In the genomic region with DNA sequence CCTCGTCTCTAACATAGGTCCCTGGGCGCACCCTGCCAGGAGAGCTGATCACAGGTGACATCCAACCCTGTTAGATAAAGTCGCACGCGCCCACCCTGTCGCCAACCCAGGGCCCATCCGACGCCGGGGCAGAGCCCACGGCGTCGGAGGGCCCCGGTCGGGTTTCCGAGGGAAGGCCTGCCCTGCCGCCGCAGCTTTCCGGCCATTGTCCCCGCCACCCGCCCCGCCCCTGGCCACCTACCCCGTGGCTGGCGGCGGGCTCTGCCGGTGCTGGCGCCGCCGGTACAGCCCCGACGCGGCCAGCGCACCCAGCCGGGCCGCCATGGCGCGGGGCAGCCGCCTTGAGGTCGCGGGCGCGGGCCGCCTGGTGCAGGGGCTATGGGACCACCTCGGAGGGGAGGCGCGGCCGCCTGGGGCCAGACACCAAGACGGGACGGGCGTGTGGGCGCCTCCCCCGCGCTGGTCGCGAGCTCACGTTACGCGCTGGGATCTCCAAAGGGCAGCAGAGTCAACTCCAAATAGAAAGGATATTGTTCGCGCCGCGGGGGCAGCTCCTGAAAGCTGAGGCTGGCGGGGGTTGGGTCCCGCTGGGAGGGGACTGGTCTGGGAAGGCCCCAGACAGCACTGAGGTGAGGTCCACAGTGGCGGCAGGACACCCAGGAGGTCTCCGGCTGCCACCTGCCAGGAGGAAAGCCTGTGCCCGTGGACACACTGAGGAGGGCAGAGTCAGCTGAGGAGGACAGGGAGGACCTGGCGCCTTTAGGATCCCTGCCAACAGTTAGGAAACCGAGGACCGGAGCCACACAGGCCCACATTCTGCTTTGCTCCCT, we compare ENCODE assay signal across 12 cellular contexts. TPM values are rescaled to one million over a fixed set of nuclear protein-coding genes. Genes with fewer than 3 reads are reported as not detected.
DNase-seq lines count a peak whose midpoint lies in the region; ATAC-seq, FAIRE-seq and TF ChIP-seq lines count a peak whose summit lies in the region.
"Had no signal": no experiment of that assay in that cellular context is flagged by ENCODE, and none has a peak within 500 bp of the region (broad histone marks: within the 10 kb centered on the region; RNA-seq: fewer than 3 reads in every experiment).

No MANE protein-coding gene starts in this region.

- H3K14ac ChIP-seq in H1 (ENCODE audit: insufficient read length) = no peak overlapping the region

- peak overlapping the region; percentile 25 to 63 (median 45) for H3K4me3 ChIP-seq in H1 (ENCODE audit: extremely low read depth in 1 of 4, insufficient read depth in 2 of 4, low read depth in 3 of 4, low read length in 4 of 4)
- peak overlapping the region; percentile 50 for H3K4me3 ChIP-seq in lung
- H3K4me3 ChIP-seq in subcutaneous abdominal adipose tissue (ENCODE audit: low read depth in 1 of 5, low read length in 5 of 5) = peak overlapping the region in 4 of 5 donors; percentile 42 to 59 (median 48)

- H3K18ac ChIP-seq in H1 (ENCODE audit: extremely low read depth, low read length) = peak overlapping the region; percentile 83; the same call in 1 of the 2 replicates

- H3K27me3 Mint-ChIP-seq in immature natural killer cell (ENCODE audit: low read depth in 3 of 3) = peaks cover 15 to 19% (median 15%) of the 10 kb centered on the region in 3 donors

- H3K23ac ChIP-seq in H1 (ENCODE audit: insufficient read length) = no peak overlapping the region

- peak overlapping the region; percentile 63 for H3K4ac ChIP-seq in H1 (replicated peaks; ENCODE audit: insufficient read length, low read depth, low read length)

- H3K9me3 Mint-ChIP-seq in immature natural killer cell = peaks cover 0 to 2% (median 0%) of the 10 kb centered on the region in 6 donors

- FAIRE-seq in H1 (lab: Jason Lieb, UNC) = no peak
- FAIRE-seq: A204.1 had no signal

- no peak overlapping the region for H3K4me3 Mint-ChIP-seq in immature natural killer cell

- H3K4me2 ChIP-seq in H1 (ENCODE audit: insufficient read depth in 1 of 2, low read depth in 2 of 2, low read length in 2 of 2) = peak overlapping the region; percentile 43 to 71

- H3K27ac ChIP-seq in H1 (ENCODE audit: low read depth, low read length) (no peak overlapping the region), lung (ENCODE audit: low read depth in 1 of 2, low read length in 1 of 2) (peak overlapping the region; percentile 87 to 89), subcutaneous abdominal adipose tissue (ENCODE audit: low read depth, low read length) (peak overlapping the region; percentile 76)

- 22% methylated on average over 34 of the region's 69 CpGs; no CpG with 5 or more reads in 1 of the 2 experiments for WGBS in H1 (ENCODE audit: extremely low coverage in 1 of 2, insufficient coverage in 1 of 2, insufficient read length in 1 of 2, insufficient replicate concordance in 2 of 2, low coverage in 1 of 2, low lambda C conversion rate in 2 of 2, missing lambda C conversion rate in 1 of 2), 2 experiments
- WGBS in lung, 2 donors = 12 to 13% methylated on average over 52 to 69 of the region's 69 CpGs

- no peaks in the 10 kb centered on the region for H3K36me3 Mint-ChIP-seq in immature natural killer cell

- H2BK120ac ChIP-seq in H1 (replicated peaks; ENCODE audit: low read depth, low read length) = no peak overlapping the region

- H3K4me1 Mint-ChIP-seq in immature natural killer cell = no peaks in the 10 kb centered on the region

- H4K20me1 ChIP-seq in H1 (replicated peaks in 1 of 2; ENCODE audit: control insufficient read depth in 1 of 2, insufficient read depth in 2 of 2, low read length in 2 of 2) = no peaks in the 10 kb centered on the region

- H3K27me3 ChIP-seq in H1 (replicated peaks in 1 of 4; ENCODE audit: control insufficient read depth in 3 of 4, extremely low read depth in 1 of 4, insufficient read depth in 3 of 4, low read length in 3 of 4) (peaks cover 9 to 33% (median 25%) of the 10 kb centered on the region in 4 experiments), lung (ENCODE audit: control insufficient read depth, insufficient read depth) (no peaks in the 10 kb centered on the region), subcutaneous abdominal adipose tissue (ENCODE audit: control insufficient read depth in 5 of 5, insufficient read depth in 4 of 5, low read length in 5 of 5) (peaks cover 2 to 10% (median 6%) of the 10 kb centered on the region in 5 donors)

- TF ChIP-seq POLR2A in H1 (IDR thresholded peaks at IDR 0.05; ENCODE audit: control extremely low read depth in 1 of 2, low read depth in 2 of 2, low read length in 2 of 2) = no peak

- H3K79me2 ChIP-seq in H1 (ENCODE audit: control insufficient read depth in 1 of 2, insufficient read depth in 2 of 2, low read length in 2 of 2) = no peaks in the 10 kb centered on the region

- POLR2A ChIA-PET in H1 (lab: Charles Lee; ENCODE audit: partially characterized antibody) = interaction anchor here (1.1 to 3.8 kb wide), 2 partner anchors 11 to 147 kb away, joined by 3 to 21 read pairs; a partner anchor contains a TSS

- H2BK5ac ChIP-seq in H1 (ENCODE audit: low read depth, low read length) = no peak overlapping the region

- ATAC-seq in lung (ENCODE audit: insufficient read depth, low FRiP score) (no peak), GM19035 (IDR thresholded peaks at IDR 0.05; ENCODE audit: unreplicated experiment) (no peak), HG03108 (IDR thresholded peaks at IDR 0.05; ENCODE audit: unreplicated experiment) (no peak)

- no peak for TF ChIP-seq EP300 in H1 (IDR thresholded peaks at IDR 0.05; ENCODE audit: borderline replicate concordance in 1 of 2, low read depth in 2 of 2, low read length in 2 of 2)

- peak overlapping the region in 2 of 4 experiments; percentile 20 to 67; a peak in 3 of 7 replicates for H3K9ac ChIP-seq in H1 (replicated peaks in 1 of 4; ENCODE audit: extremely low read depth in 1 of 4, low read depth in 3 of 4, low read length in 3 of 4)
- peak overlapping the region in 2 of 5 donors; percentile 41 to 68 for H3K9ac ChIP-seq in subcutaneous abdominal adipose tissue (ENCODE audit: low read length in 5 of 5)

- H3K79me1 ChIP-seq in H1 (ENCODE audit: low read depth, low read length) = no peaks in the 10 kb centered on the region

- H2AK5ac ChIP-seq in H1 (ENCODE audit: low read depth, low read length) = no peak overlapping the region

- H4K91ac ChIP-seq in H1 (replicated peaks; ENCODE audit: insufficient read length, low read length) = no peak overlapping the region

- DNase-seq in DMS53 (lab: John Stamatoyannopoulos, UW) (peak; percentile 57), DMS53 treated with DMSO at 0.1 percent for 48 hours (lab: John Stamatoyannopoulos, UW; ENCODE audit: unreplicated experiment) (no peak), H1 (ENCODE audit: low read depth in 1 of 2, low spot score in 2 of 2) (no peak), lung (ENCODE audit: low spot score) (no peak), immature natural killer cell (no peak)
- DNase-seq: activated naive CD4-positive, alpha-beta T cell treated with Interleukin-2 at 50 U/mL for 16 hours had no signal

- TF ChIP-seq RAD21 in H1 (IDR thresholded peaks at IDR 0.05 in 1 of 2, conservative IDR thresholded peaks at IDR 0.05 in 1 of 2; ENCODE audit: low read depth in 2 of 2, low read length in 2 of 2) = no peak

- no peak overlapping the region for H2BK15ac ChIP-seq in H1 (ENCODE audit: low read length)

- H3K4me1 ChIP-seq in H1 (replicated peaks in 1 of 4; ENCODE audit: control insufficient read depth in 3 of 4, insufficient read depth in 4 of 4, low read length in 3 of 4) (peaks cover 0 to 3% (median 0%) of the 10 kb centered on the region in 4 experiments; a peak in 3 of 7 replicates), lung (ENCODE audit: control insufficient read depth in 2 of 2, insufficient read depth in 2 of 2, low read length in 2 of 2) (peaks cover 24 to 30% of the 10 kb centered on the region in 2 donors), subcutaneous abdominal adipose tissue (ENCODE audit: control insufficient read depth in 5 of 5, insufficient read depth in 5 of 5, low read length in 5 of 5) (peaks cover 12 to 70% (median 44%) of the 10 kb centered on the region in 5 donors)

- no peak for TF ChIP-seq CTCF in H1 (IDR thresholded peaks at IDR 0.05; ENCODE audit: control extremely low read depth in 1 of 3, insufficient read depth in 1 of 3, low read depth in 1 of 3, low read length in 3 of 3)
- TF ChIP-seq CTCF in lung (IDR thresholded peaks at IDR 0.05; ENCODE audit: control extremely low read depth, extremely low read depth) = no peak

- no peak overlapping the region for H3K56ac ChIP-seq in H1 (replicated peaks; ENCODE audit: insufficient read length, low read depth, low read length)

- H2BK20ac ChIP-seq in H1 (ENCODE audit: low read length) = no peak overlapping the region

- H3K9me3 ChIP-seq in H1 (ENCODE audit: insufficient read depth in 2 of 2, low read depth in 1 of 2, low read length in 1 of 2) = no peaks in the 10 kb centered on the region
- H3K9me3 ChIP-seq in lung (ENCODE audit: control insufficient read depth in 2 of 2, insufficient read depth in 1 of 2, low read length in 1 of 2) = peaks cover 0 to 2% of the 10 kb centered on the region in 2 donors
- no peaks in the 10 kb centered on the region for H3K9me3 ChIP-seq in subcutaneous abdominal adipose tissue (ENCODE audit: control insufficient read depth in 5 of 5, low read length in 5 of 5)

- H3K23me2 ChIP-seq in H1 (ENCODE audit: low read depth, low read length) = peaks cover 3% of the 10 kb centered on the region; the same call in 1 of the 2 replicates

- peak overlapping the region; percentile 91; the same call in 1 of the 2 replicates for H2AFZ ChIP-seq in H1 (ENCODE audit: low read length)

- H3K36me3 ChIP-seq in H1 (ENCODE audit: control insufficient read depth in 2 of 4, insufficient read depth in 4 of 4, low read length in 3 of 4) (no peaks in the 10 kb centered on the region), lung (ENCODE audit: control insufficient read depth in 2 of 2, insufficient read depth in 2 of 2, low read length in 2 of 2) (no peaks in the 10 kb centered on the region), subcutaneous abdominal adipose tissue (ENCODE audit: control insufficient read depth in 5 of 5, insufficient read depth in 5 of 5, low read length in 5 of 5) (no peaks in the 10 kb centered on the region)

- CTCF ChIA-PET in H1 (lab: Charles Lee; ENCODE audit: partially characterized antibody) = interaction anchor here (0.6 to 2.6 kb wide), 8 partner anchors 12 to 245 kb away, joined by 3 to 11 read pairs (median 4); no protein-coding TSS in a partner anchor

- H4K5ac ChIP-seq in H1 (ENCODE audit: insufficient read length, low read depth, low read length) = no peak overlapping the region

- no peak overlapping the region for H3K27ac Mint-ChIP-seq in immature natural killer cell

- peak overlapping the region; percentile 76; the same call in 1 of the 2 replicates for H4K8ac ChIP-seq in H1 (ENCODE audit: extremely low read depth, insufficient read depth, low read length)

- no peak overlapping the region for H2BK12ac ChIP-seq in H1 (ENCODE audit: low read depth, low read length)

RNA-seq across cellular contexts. Expression of a gene that starts 11.1 kb away (rescaled TPM):
- total RNA-seq in H1 (2021; fragmentation: NEBNext Ultra II Directional; extraction: Animal tissue kit (Norgen Biotek cat#: 25700)) = 4.8 and 4.9 TPM in 2 replicates
- polyA plus RNA-seq in H1 (2011; rRNA removed) (3.3 and 5.1 TPM in 2 replicates), lung (100 to 1,000 TPM in 1 of 2 donors, 10 to 100 TPM in 1; 49.6 to 138 TPM), immature natural killer cell (under 1 TPM in 1 of 3 donors, not detected in 2; 0.40 TPM)
- 2.4 TPM for polyA plus RNA-seq in H1 (2011; cell fraction: cytosol; rRNA removed)
- 5.6 TPM for polyA plus RNA-seq in H1 (2011; cell fraction: nucleus; rRNA removed)
- polyA plus RNA-seq in H1 (2012, experiment 1 of 2) = 2.7 to 3.7 TPM (median 3.6 TPM) in 4 replicates
- polyA plus RNA-seq in H1 (2012, experiment 2 of 2) = 5.1 TPM
- polyA plus RNA-seq in H1 (2013, experiment 1 of 2) = 3.6 TPM
- polyA plus RNA-seq in H1 (2013, experiment 2 of 2) = 3.8 TPM
- polyA minus RNA-seq in H1 (2011; rRNA and poly(A)+ RNA removed) = 0.90 and 1.2 TPM in 2 replicates
- polyA minus RNA-seq in H1 (2011; cell fraction: cytosol; rRNA and poly(A)+ RNA removed) = 1.5 TPM
- 2.3 TPM for polyA minus RNA-seq in H1 (2011; cell fraction: nucleus; rRNA and poly(A)+ RNA removed)
- 100 to 1,000 TPM in 1 of 2 donors, 10 to 100 TPM in 1; 22.2 to 111 TPM for total RNA-seq in lung

RNA-seq across cellular contexts. Expression of a gene that starts 18.3 kb away (rescaled TPM):
- total RNA-seq in H1 (2021; fragmentation: NEBNext Ultra II Directional; extraction: Animal tissue kit (Norgen Biotek cat#: 25700)) = not detected in 2 replicates
- polyA plus RNA-seq in H1 (2011; rRNA removed) (0.03 TPM in 2 replicates), lung (1 to 10 TPM in 1 of 2 donors, under 1 TPM in 1; 0.30 to 1.4 TPM), immature natural killer cell (not detected)
- not detected for polyA plus RNA-seq in H1 (2011; cell fraction: cytosol; rRNA removed)
- 0.13 TPM for polyA plus RNA-seq in H1 (2011; cell fraction: nucleus; rRNA removed)
- polyA plus RNA-seq in H1 (2012, experiment 1 of 2) = 0.14 to 0.90 TPM (median 0.59 TPM) in 3 of 4 replicates, not detected in the other
- polyA plus RNA-seq in H1 (2012, experiment 2 of 2) = 0.09 TPM
- polyA plus RNA-seq in H1 (2013, experiment 1 of 2) = not detected
- polyA plus RNA-seq in H1 (2013, experiment 2 of 2) = not detected
- not detected in 2 replicates for polyA minus RNA-seq in H1 (2011; rRNA and poly(A)+ RNA removed)
- polyA minus RNA-seq in H1 (2011; cell fraction: cytosol; rRNA and poly(A)+ RNA removed) = not detected
- polyA minus RNA-seq in H1 (2011; cell fraction: nucleus; rRNA and poly(A)+ RNA removed) = not detected
- total RNA-seq in lung = under 1 TPM in 1 of 2 donors, not detected in 1; 0.40 TPM
- total RNA-seq: glomerular endothelial cell; T-helper 2 cell treated with Interferon-gamma antibody and Interleukin-4, amounts not matched to agents 100 ng/mL and 5 ng/mL, for 36 hours had no signal

RNA-seq across cellular contexts. Expression of a gene that starts 37.0 kb away (rescaled TPM):
- 7.1 and 7.3 TPM in 2 replicates for total RNA-seq in H1 (2021; fragmentation: NEBNext Ultra II Directional; extraction: Animal tissue kit (Norgen Biotek cat#: 25700))
- polyA plus RNA-seq in H1 (2011; rRNA removed) = 7.3 and 10.3 TPM in 2 replicates
- 11.5 TPM for polyA plus RNA-seq in H1 (2011; cell fraction: cytosol; rRNA removed)
- polyA plus RNA-seq in H1 (2011; cell fraction: nucleus; rRNA removed) = 5.6 TPM
- not detected in 4 replicates for polyA plus RNA-seq in H1 (2012, experiment 1 of 2)
- 5.5 TPM for polyA plus RNA-seq in H1 (2012, experiment 2 of 2)
- polyA plus RNA-seq in H1 (2013, experiment 1 of 2) = 11.1 TPM
- 10.8 TPM for polyA plus RNA-seq in H1 (2013, experiment 2 of 2)
- polyA minus RNA-seq in H1 (2011; rRNA and poly(A)+ RNA removed) = 5.5 and 5.6 TPM in 2 replicates
- 5.8 TPM for polyA minus RNA-seq in H1 (2011; cell fraction: cytosol; rRNA and poly(A)+ RNA removed)
- polyA minus RNA-seq in H1 (2011; cell fraction: nucleus; rRNA and poly(A)+ RNA removed) = 9.4 TPM
- total RNA-seq in lung = 10 to 100 TPM in 1 of 2 donors, 1 to 10 TPM in 1; 7.1 to 11.0 TPM
- polyA plus RNA-seq in lung = 1 to 10 TPM; 5.0 to 9.9 TPM
- polyA plus RNA-seq in immature natural killer cell = 1 to 10 TPM in 2 of 3 donors, not detected in 1; 1.3 to 3.4 TPM

Comparison
In these comparisons a context has a peak if more than half of its experiments do, and no peak if none do; other contexts are left out.
1. RNA of a gene that starts 11.1 kb away (polyA plus RNA-seq): 49.6 to 138 TPM in lung; 2.4 to 5.6 TPM in H1 and 0.40 TPM in immature natural killer cell; every median in the first group is over 4 times any median in the second.
2. Peak in every context shown above with its lines, with median percentiles within 50 percentile points of each other: H3K4me3 ChIP-seq.